In genomic region chr20:62816879-62817873, GRCh38 we compare ENCODE assay signal across 9 cellular contexts. TPM values are rescaled to one million over a fixed set of nuclear protein-coding genes. Genes with fewer than 3 reads are reported as not detected.
DNase-seq lines count a peak whose midpoint lies in the region; FAIRE-seq and TF ChIP-seq lines count a peak whose summit lies in the region.
"Had no signal": no experiment of that assay in that cellular context is flagged by ENCODE, and none has a peak within 500 bp of the region (broad histone marks: within the 10 kb centered on the region; RNA-seq: fewer than 3 reads in every experiment).

COL9A3 (plus strand) TSS chr20:62817050; CDS start chr20:62817065, 15 bp downstream.

- H3K4me1 ChIP-seq in H1 (replicated peaks in 1 of 4; ENCODE audit: control insufficient read depth in 3 of 4, insufficient read depth in 4 of 4, low read length in 3 of 4), result peaks cover 0 to 17% (median 11%) of the 10 kb centered on the region in 4 experiments; a peak in 5 of 7 replicates

- TF ChIP-seq POLR2A in H1 (IDR thresholded peaks at IDR 0.05; ENCODE audit: control extremely low read depth in 1 of 2, low read depth in 2 of 2, low read length in 2 of 2), result peak in 1 of 2 experiments; percentile 30; a peak in 1 of 3 replicates

- no peak for TF ChIP-seq CTCF in BJ (IDR thresholded peaks at IDR 0.05; ENCODE audit: insufficient read depth, low read depth, low read length)
- no peak for TF ChIP-seq CTCF in H1 (IDR thresholded peaks at IDR 0.05; ENCODE audit: control extremely low read depth in 1 of 3, insufficient read depth in 1 of 3, low read depth in 1 of 3, low read length in 3 of 3)
- no peak for TF ChIP-seq CTCF in nephron progenitor cell (IDR thresholded peaks at IDR 0.05)
- TF ChIP-seq CTCF in CD14-positive monocyte (IDR thresholded peaks at IDR 0.05), result no peak

- H2BK15ac ChIP-seq in H1 (ENCODE audit: low read length), result no peak within 1 kb of the TSS

- no peak within 1 kb of the TSS; the same call in 1 of the 2 replicates for H2AFZ ChIP-seq in H1 (ENCODE audit: low read length)

- 9% methylated on average over 29 of the region's 109 CpGs; no CpG with 5 or more reads in 1 of the 2 experiments for WGBS in H1 (ENCODE audit: extremely low coverage in 1 of 2, insufficient coverage in 1 of 2, insufficient read length in 1 of 2, insufficient replicate concordance in 2 of 2, low coverage in 1 of 2, low lambda C conversion rate in 2 of 2, missing lambda C conversion rate in 1 of 2), 2 experiments

- H3K4ac ChIP-seq in H1 (replicated peaks; ENCODE audit: insufficient read length, low read depth, low read length), result peak within 1 kb of the TSS; percentile 90

- H3K9me3 Mint-ChIP-seq in nephron progenitor cell (no peaks in the 10 kb centered on the region), CD14-positive monocyte (peaks cover 0 to 16% (median 0%) of the 10 kb centered on the region in 7 donors)

- peak within 1 kb of the TSS; percentile 8 for H4K5ac ChIP-seq in H1 (ENCODE audit: insufficient read length, low read depth, low read length)

- H3K4me2 ChIP-seq in H1 (ENCODE audit: insufficient read depth in 1 of 2, low read depth in 2 of 2, low read length in 2 of 2), result peak within 1 kb of the TSS; percentile 62 to 97

- intact Hi-C loops in CD14-positive monocyte (cut with micrococcal nuclease), result no loop called here

- H3K4me3 ChIP-seq in BJ (ENCODE audit: low read depth, low read length), result peak within 1 kb of the TSS; percentile 23
- H3K4me3 ChIP-seq in H1 (ENCODE audit: extremely low read depth in 1 of 4, insufficient read depth in 2 of 4, low read depth in 3 of 4, low read length in 4 of 4), result peak within 1 kb of the TSS; percentile 54 to 71 (median 63)

- no peak within 1 kb of the TSS for H2AK5ac ChIP-seq in H1 (ENCODE audit: low read depth, low read length)

- H3K27me3 Mint-ChIP-seq in nephron progenitor cell (ENCODE audit: low read depth, poor library complexity), result peaks cover 32% of the 10 kb centered on the region
- H3K27me3 Mint-ChIP-seq in CD14-positive monocyte (ENCODE audit: low read depth in 3 of 3), result peaks cover 49 to 74% (median 51%) of the 10 kb centered on the region in 3 donors

- H3K27ac ChIP-seq in H1 (ENCODE audit: low read depth, low read length), result peak within 1 kb of the TSS; percentile 28; the same call in 1 of the 2 replicates

- CTCF ChIA-PET in BJ (lab: Yijun Ruan, JAX) (interaction anchor here (4.4 kb wide), 1 partner anchor 9 kb away, joined by 27 read pairs; no protein-coding TSS in a partner anchor), H1 (lab: Charles Lee; ENCODE audit: partially characterized antibody) (interaction anchor here (2.2 kb wide), 1 partner anchor 10 kb away, joined by 5 read pairs; no protein-coding TSS in a partner anchor)

- H3K79me2 ChIP-seq in H1 (ENCODE audit: control insufficient read depth in 1 of 2, insufficient read depth in 2 of 2, low read length in 2 of 2), result no peaks in the 10 kb centered on the region

- H3K27ac Mint-ChIP-seq in nephron progenitor cell, result no peak within 1 kb of the TSS
- no peak within 1 kb of the TSS for H3K27ac Mint-ChIP-seq in CD14-positive monocyte

- H3K36me3 ChIP-seq in BJ (ENCODE audit: control insufficient read depth, insufficient read depth, low read length), result peaks cover 7% of the 10 kb centered on the region
- peaks cover 0 to 9% (median 1%) of the 10 kb centered on the region in 4 experiments; a peak in 2 of 8 replicates for H3K36me3 ChIP-seq in H1 (ENCODE audit: control insufficient read depth in 2 of 4, insufficient read depth in 4 of 4, low read length in 3 of 4)

- DNase-seq in BJ (ENCODE audit: low read depth) (no peak), HuH-7 (ENCODE audit: low spot score) (peak; percentile 70), H1 (ENCODE audit: low read depth in 1 of 2, low spot score in 2 of 2) (peak in 1 of 2 experiments; percentile 76), nephron progenitor cell (peak; percentile 66), SHP77 (lab: John Stamatoyannopoulos, UW) (no peak), NCI-H82 treated with DMSO at 0.1 percent for 48 hours (lab: John Stamatoyannopoulos, UW; ENCODE audit: unreplicated experiment) (no peak), CD14-positive monocyte (ENCODE audit: low spot score) (no peak), NCI-H2196 treated with DMSO at 0.1 percent for 48 hours (lab: John Stamatoyannopoulos, UW; ENCODE audit: unreplicated experiment) (no peak)
- DNase-seq: NCI-H2081 had no signal

- peaks cover 17% of the 10 kb centered on the region for H3K4me1 Mint-ChIP-seq in nephron progenitor cell
- H3K4me1 Mint-ChIP-seq in CD14-positive monocyte, result peaks cover 21% of the 10 kb centered on the region

- H3K9ac ChIP-seq in H1 (replicated peaks in 1 of 4; ENCODE audit: extremely low read depth in 1 of 4, low read depth in 3 of 4, low read length in 3 of 4), result peak within 1 kb of the TSS; percentile 39 to 71 (median 62); a peak in 6 of 7 replicates

- no peak within 1 kb of the TSS; the same call in 1 of the 2 replicates for H2BK20ac ChIP-seq in H1 (ENCODE audit: low read length)

- peak within 1 kb of the TSS; percentile 83; the same call in 1 of the 2 replicates for H2BK5ac ChIP-seq in H1 (ENCODE audit: low read depth, low read length)

- H3K9me3 ChIP-seq in H1 (ENCODE audit: insufficient read depth in 2 of 2, low read depth in 1 of 2, low read length in 1 of 2), result no peaks in the 10 kb centered on the region

- no peak within 1 kb of the TSS for H3K14ac ChIP-seq in H1 (ENCODE audit: insufficient read length)

- H3K56ac ChIP-seq in H1 (replicated peaks; ENCODE audit: insufficient read length, low read depth, low read length), result peak within 1 kb of the TSS; percentile 64

- peak within 1 kb of the TSS; percentile 81 for H4K91ac ChIP-seq in H1 (replicated peaks; ENCODE audit: insufficient read length, low read length)

- peak within 1 kb of the TSS; percentile 64 for H3K4me3 Mint-ChIP-seq in nephron progenitor cell
- H3K4me3 Mint-ChIP-seq in CD14-positive monocyte, result peak within 1 kb of the TSS in 1 of 2 donors; percentile 82

- FAIRE-seq in H1 (lab: Jason Lieb, UNC), result no peak

- H3K27me3 ChIP-seq in BJ (ENCODE audit: control insufficient read depth, insufficient read depth, low read length), result peaks cover 9% of the 10 kb centered on the region
- H3K27me3 ChIP-seq in H1 (replicated peaks in 1 of 4; ENCODE audit: control insufficient read depth in 3 of 4, extremely low read depth in 1 of 4, insufficient read depth in 3 of 4, low read length in 3 of 4), result peaks cover 0 to 8% (median 2%) of the 10 kb centered on the region in 4 experiments; a peak in 2 of 7 replicates

- TF ChIP-seq EP300 in H1 (IDR thresholded peaks at IDR 0.05; ENCODE audit: borderline replicate concordance in 1 of 2, low read depth in 2 of 2, low read length in 2 of 2), result no peak

- peak within 1 kb of the TSS; percentile 28 for H2BK120ac ChIP-seq in H1 (replicated peaks; ENCODE audit: low read depth, low read length)

- peak within 1 kb of the TSS; percentile 81 for H3K18ac ChIP-seq in H1 (ENCODE audit: extremely low read depth, low read length)

- H4K20me1 ChIP-seq in H1 (replicated peaks in 1 of 2; ENCODE audit: control insufficient read depth in 1 of 2, insufficient read depth in 2 of 2, low read length in 2 of 2), result peaks cover 0 to 3% of the 10 kb centered on the region in 2 experiments

- no peaks in the 10 kb centered on the region for H3K79me1 ChIP-seq in H1 (ENCODE audit: low read depth, low read length)

- no peak within 1 kb of the TSS for H3K23ac ChIP-seq in H1 (ENCODE audit: insufficient read length)

- H2BK12ac ChIP-seq in H1 (ENCODE audit: low read depth, low read length), result peak within 1 kb of the TSS; percentile 50

- peak within 1 kb of the TSS; percentile 90 for H4K8ac ChIP-seq in H1 (ENCODE audit: extremely low read depth, insufficient read depth, low read length)

- H3K36me3 Mint-ChIP-seq in nephron progenitor cell (ENCODE audit: low read depth) (no peaks in the 10 kb centered on the region), CD14-positive monocyte (peaks cover 7 to 14% of the 10 kb centered on the region in 2 donors)

- POLR2A ChIA-PET in BJ (lab: Charles Lee) (no interaction called here), H1 (lab: Charles Lee; ENCODE audit: partially characterized antibody) (interaction anchor here (0.8 to 4.6 kb wide), 7 partner anchors 8 to 44 kb away, joined by 3 to 22 read pairs (median 10); partner anchors contain the start of gene TCFL5)

- no peak for TF ChIP-seq RAD21 in H1 (IDR thresholded peaks at IDR 0.05 in 1 of 2, conservative IDR thresholded peaks at IDR 0.05 in 1 of 2; ENCODE audit: low read depth in 2 of 2, low read length in 2 of 2)

- H3K23me2 ChIP-seq in H1 (ENCODE audit: low read depth, low read length), result peaks cover 13% of the 10 kb centered on the region

TF ChIP-seq in H1, 55 proteins besides CTCF, POLR2A, EP300 and RAD21 (continues in another document):
- TF ChIP-seq E2F6 (IDR thresholded peaks at IDR 0.05) (peak; percentile 41; the same call in 1 of the 2 replicates), SRF (IDR thresholded peaks at IDR 0.05; ENCODE audit: low read depth, low read length) (no peak), BACH1 (IDR thresholded peaks at IDR 0.05; ENCODE audit: low read length) (no peak)

RNA-seq across cellular contexts. Expression of gene COL9A3, which starts in this region (rescaled TPM):
- polyA plus RNA-seq in BJ (2011; rRNA removed) (0.21 and 0.34 TPM in 2 replicates), H1 (2011; rRNA removed) (21.7 and 39.7 TPM in 2 replicates), CD14-positive monocyte (1 to 10 TPM; 1.8 to 2.6 TPM)
- polyA minus RNA-seq in BJ (2011; rRNA and poly(A)+ RNA removed), result not detected in 2 replicates
- total RNA-seq in H1 (2021; fragmentation: NEBNext Ultra II Directional; extraction: Animal tissue kit (Norgen Biotek cat#: 25700)), result 76.0 and 80.1 TPM in 2 replicates
- polyA plus RNA-seq in H1 (2011; cell fraction: cytosol; rRNA removed), result 47.5 TPM
- 245 TPM for polyA plus RNA-seq in H1 (2011; cell fraction: nucleus; rRNA removed)
- 54.7 to 62.3 TPM (median 59.2 TPM) in 4 replicates for polyA plus RNA-seq in H1 (2012, experiment 1 of 2)
- polyA plus RNA-seq in H1 (2012, experiment 2 of 2), result 36.6 TPM
- 97.2 TPM for polyA plus RNA-seq in H1 (2013, experiment 1 of 2)
- polyA plus RNA-seq in H1 (2013, experiment 2 of 2), result 86.2 TPM
- 3.3 and 4.8 TPM in 2 replicates for polyA minus RNA-seq in H1 (2011; rRNA and poly(A)+ RNA removed)
- 16.0 TPM for polyA minus RNA-seq in H1 (2011; cell fraction: cytosol; rRNA and poly(A)+ RNA removed)
- 24.0 TPM for polyA minus RNA-seq in H1 (2011; cell fraction: nucleus; rRNA and poly(A)+ RNA removed)

Comparison
In these comparisons a context has a peak if more than half of its experiments do, and no peak if none do; other contexts are left out.
1. DNase-seq: peak in HuH-7 (single experiment) and nephron progenitor cell (single experiment); none in BJ (single experiment), SHP77 (0 of 2), NCI-H82 treated with DMSO at 0.1 percent for 48 hours (single experiment), CD14-positive monocyte (single experiment) and NCI-H2196 treated with DMSO at 0.1 percent for 48 hours (single experiment).